1 cellular context compared by ENCODE assay signal in the genomic region with DNA sequence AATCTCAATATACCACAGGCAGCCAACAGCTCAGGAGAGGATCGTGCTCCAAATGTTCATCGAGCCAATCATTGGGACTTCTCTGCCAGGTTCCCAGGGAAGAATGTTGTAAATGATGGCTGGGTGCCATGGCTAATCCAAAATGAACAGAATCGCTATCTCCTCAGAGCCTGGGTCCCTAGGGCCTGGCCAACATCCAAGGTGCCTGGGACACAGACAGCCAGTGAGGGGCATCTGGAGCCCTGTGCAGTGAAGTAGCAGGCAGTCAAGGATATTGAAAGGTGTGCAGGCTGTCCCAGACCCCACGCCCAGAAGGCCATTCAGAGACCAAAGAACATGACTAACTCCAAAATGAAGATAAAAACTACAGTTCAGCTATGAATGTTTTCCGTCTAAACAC.
TF ChIP-seq lines count a peak whose summit lies in the region.

No MANE protein-coding gene starts in this region.

TF ChIP-seq in A549, 52 proteins besides CTCF, POLR2A, EP300 and RAD21 (continued from another document):
- TF ChIP-seq, protein P1, sequence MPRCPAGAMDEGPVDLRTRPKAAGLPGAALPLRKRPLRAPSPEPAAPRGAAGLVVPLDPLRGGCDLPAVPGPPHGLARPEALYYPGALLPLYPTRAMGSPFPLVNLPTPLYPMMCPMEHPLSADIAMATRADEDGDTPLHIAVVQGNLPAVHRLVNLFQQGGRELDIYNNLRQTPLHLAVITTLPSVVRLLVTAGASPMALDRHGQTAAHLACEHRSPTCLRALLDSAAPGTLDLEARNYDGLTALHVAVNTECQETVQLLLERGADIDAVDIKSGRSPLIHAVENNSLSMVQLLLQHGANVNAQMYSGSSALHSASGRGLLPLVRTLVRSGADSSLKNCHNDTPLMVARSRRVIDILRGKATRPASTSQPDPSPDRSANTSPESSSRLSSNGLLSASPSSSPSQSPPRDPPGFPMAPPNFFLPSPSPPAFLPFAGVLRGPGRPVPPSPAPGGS (IDR thresholded peaks at IDR 0.05): no peak
- no peak for TF ChIP-seq FOSL2 (IDR thresholded peaks at IDR 0.05)
- no peak for TF ChIP-seq FOSL2 (CRISPR knock-in tag; IDR thresholded peaks at IDR 0.05)
- no peak for TF ChIP-seq SMC3 (IDR thresholded peaks at IDR 0.05)
- TF ChIP-seq, protein P2, sequence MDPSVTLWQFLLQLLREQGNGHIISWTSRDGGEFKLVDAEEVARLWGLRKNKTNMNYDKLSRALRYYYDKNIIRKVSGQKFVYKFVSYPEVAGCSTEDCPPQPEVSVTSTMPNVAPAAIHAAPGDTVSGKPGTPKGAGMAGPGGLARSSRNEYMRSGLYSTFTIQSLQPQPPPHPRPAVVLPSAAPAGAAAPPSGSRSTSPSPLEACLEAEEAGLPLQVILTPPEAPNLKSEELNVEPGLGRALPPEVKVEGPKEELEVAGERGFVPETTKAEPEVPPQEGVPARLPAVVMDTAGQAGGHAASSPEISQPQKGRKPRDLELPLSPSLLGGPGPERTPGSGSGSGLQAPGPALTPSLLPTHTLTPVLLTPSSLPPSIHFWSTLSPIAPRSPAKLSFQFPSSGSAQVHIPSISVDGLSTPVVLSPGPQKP (IDR thresholded peaks at IDR 0.05; ENCODE audit: low read depth, low read length): no peak
- no peak for TF ChIP-seq EHMT2 (IDR thresholded peaks at IDR 0.05; ENCODE audit: low read depth)
- TF ChIP-seq RNF2 (IDR thresholded peaks at IDR 0.05; ENCODE audit: borderline replicate concordance, low read depth): no peak
- no peak for TF ChIP-seq CHD2 (IDR thresholded peaks at IDR 0.05; ENCODE audit: low read length, partially characterized antibody)
- no peak for TF ChIP-seq RCOR1 (IDR thresholded peaks at IDR 0.05; ENCODE audit: low read depth, low read length)
- TF ChIP-seq NFE2L2 (conservative IDR thresholded peaks at IDR 0.05; ENCODE audit: low read length): no peak
- no peak for TF ChIP-seq MYC (IDR thresholded peaks at IDR 0.05; ENCODE audit: borderline replicate concordance, low read length)
- TF ChIP-seq, protein P3, sequence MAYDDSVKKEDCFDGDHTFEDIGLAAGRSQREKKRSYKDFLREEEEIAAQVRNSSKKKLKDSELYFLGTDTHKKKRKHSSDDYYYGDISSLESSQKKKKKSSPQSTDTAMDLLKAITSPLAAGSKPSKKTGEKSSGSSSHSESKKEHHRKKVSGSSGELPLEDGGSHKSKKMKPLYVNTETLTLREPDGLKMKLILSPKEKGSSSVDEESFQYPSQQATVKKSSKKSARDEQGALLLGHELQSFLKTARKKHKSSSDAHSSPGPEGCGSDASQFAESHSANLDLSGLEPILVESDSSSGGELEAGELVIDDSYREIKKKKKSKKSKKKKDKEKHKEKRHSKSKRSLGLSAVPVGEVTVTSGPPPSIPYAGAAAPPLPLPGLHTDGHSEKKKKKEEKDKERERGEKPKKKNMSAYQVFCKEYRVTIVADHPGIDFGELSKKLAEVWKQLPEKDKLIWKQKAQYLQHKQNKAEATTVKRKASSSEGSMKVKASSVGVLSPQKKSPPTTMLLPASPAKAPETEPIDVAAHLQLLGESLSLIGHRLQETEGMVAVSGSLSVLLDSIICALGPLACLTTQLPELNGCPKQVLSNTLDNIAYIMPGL (CRISPR knock-in tag; IDR thresholded peaks at IDR 0.05; ENCODE audit: borderline replicate concordance): no peak
- TF ChIP-seq KDM1A (IDR thresholded peaks at IDR 0.05; ENCODE audit: low read depth): no peak
- TF ChIP-seq KDM5A (IDR thresholded peaks at IDR 0.05): no peak
- TF ChIP-seq JUNB (IDR thresholded peaks at IDR 0.05): no peak
- TF ChIP-seq MAFK (IDR thresholded peaks at IDR 0.05; ENCODE audit: partially characterized antibody): no peak
- no peak for TF ChIP-seq ZC3H11A (IDR thresholded peaks at IDR 0.05)
- no peak for TF ChIP-seq CBX8 (IDR thresholded peaks at IDR 0.05)
- TF ChIP-seq, protein P4, sequence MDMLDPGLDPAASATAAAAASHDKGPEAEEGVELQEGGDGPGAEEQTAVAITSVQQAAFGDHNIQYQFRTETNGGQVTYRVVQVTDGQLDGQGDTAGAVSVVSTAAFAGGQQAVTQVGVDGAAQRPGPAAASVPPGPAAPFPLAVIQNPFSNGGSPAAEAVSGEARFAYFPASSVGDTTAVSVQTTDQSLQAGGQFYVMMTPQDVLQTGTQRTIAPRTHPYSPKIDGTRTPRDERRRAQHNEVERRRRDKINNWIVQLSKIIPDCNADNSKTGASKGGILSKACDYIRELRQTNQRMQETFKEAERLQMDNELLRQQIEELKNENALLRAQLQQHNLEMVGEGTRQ (IDR thresholded peaks at IDR 0.05): no peak
